8 cellular contexts compared by ENCODE assay signal in the genomic region with DNA sequence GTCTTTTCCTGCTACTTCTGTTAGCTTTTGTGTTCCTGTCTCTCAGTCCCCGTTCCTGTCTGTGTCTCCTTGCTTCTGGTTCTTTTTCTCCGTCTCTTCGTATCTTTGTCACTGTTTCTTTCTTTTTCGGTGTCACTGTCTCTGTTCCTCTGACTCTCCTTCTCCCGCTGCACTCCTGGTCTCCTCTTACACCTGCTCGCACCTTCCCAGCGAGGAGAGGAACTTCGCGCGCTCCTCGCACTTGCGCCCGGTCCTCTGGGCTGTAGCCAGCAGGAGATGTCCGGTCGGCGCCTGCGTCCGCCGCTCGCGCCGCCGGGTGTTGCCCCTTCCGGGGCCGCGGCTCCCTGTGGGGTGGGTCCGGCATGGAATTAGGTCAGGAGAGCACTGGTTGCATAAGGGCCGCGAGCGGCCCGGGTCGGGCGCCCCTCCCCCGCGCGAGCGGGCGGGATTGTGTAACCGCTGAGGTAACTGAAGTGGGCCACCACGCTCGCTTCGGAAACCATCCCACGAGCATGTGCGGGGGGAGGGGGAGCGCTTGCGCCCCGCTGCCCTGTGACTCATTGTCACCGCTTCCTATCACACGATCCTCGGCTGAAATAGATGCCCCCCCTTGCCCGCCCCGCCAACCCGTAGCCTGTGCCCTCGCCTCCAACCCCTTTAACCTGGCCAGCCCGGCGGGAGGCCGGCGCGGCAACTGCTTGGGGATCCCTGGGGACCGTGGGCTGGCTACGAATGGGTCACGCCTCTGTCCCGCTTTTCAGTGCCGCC. TPM values are rescaled to one million over a fixed set of nuclear protein-coding genes. Genes with fewer than 3 reads are reported as not detected.
DNase-seq lines count a peak whose midpoint lies in the region; ATAC-seq and TF ChIP-seq lines count a peak whose summit lies in the region.

No MANE protein-coding gene starts in this region.

- H3K79me2 ChIP-seq in GM23248 (ENCODE audit: insufficient read depth) (no peaks in the 10 kb centered on the region), OCI-LY3 (ENCODE audit: low read length) (no peaks in the 10 kb centered on the region)

- H3K4me3 Mint-ChIP-seq in nephron: peak overlapping the region; percentile 79 to 87 (median 87)
- H3K4me3 Mint-ChIP-seq in stimulated activated naive CD8-positive, alpha-beta T cell treated with anti-CD3 and anti-CD28 coated beads, Interleukin-15, amount 100 ng/mL, for 72 hours: peak overlapping the region; percentile 87 to 88

- H3K9me3 ChIP-seq in GM23248 (ENCODE audit: low read depth) (no peaks in the 10 kb centered on the region), OCI-LY3 (ENCODE audit: insufficient read depth, low read length) (no peaks in the 10 kb centered on the region)

- peak; percentile 44 for ATAC-seq in stimulated activated naive CD8-positive, alpha-beta T cell treated with anti-CD3 and anti-CD28 coated beads, Interleukin-15, amount 100 ng/mL, for 72 hours
- no peak for ATAC-seq in HG02840 (IDR thresholded peaks at IDR 0.05; ENCODE audit: low FRiP score, unreplicated experiment)

- peaks cover 10% of the 10 kb centered on the region for H3K27me3 ChIP-seq in GM23248 (replicated peaks; ENCODE audit: insufficient read depth)
- H3K27me3 ChIP-seq in OCI-LY3 (ENCODE audit: low read depth, low read length): peaks cover 18% of the 10 kb centered on the region; the same call in 1 of the 2 replicates

- WGBS in GM23248 (ENCODE audit: low coverage in 1 of 2, low lambda C conversion rate in 2 of 2, missing lambda C conversion rate in 2 of 2), 2 experiments: 5 to 6% methylated on average over 23 to 27 of the region's 64 CpGs

- no peaks in the 10 kb centered on the region for H4K20me1 ChIP-seq in GM23248 (ENCODE audit: insufficient read depth)
- H4K20me1 ChIP-seq in OCI-LY3 (ENCODE audit: insufficient read depth, low read length): no peaks in the 10 kb centered on the region

- H3K9ac ChIP-seq in GM23248: 0 out of 2 replicates have a peak overlapping the region, but pooled peaks have one; percentile 28
- H3K9ac ChIP-seq in OCI-LY3 (ENCODE audit: low read length): peak overlapping the region; percentile 69

- H3K9me2 ChIP-seq in GM23248 (ENCODE audit: insufficient read depth): no peaks in the 10 kb centered on the region

- peak overlapping the region in 2 of 3 experiments; percentile 5 to 59 for H3K27ac Mint-ChIP-seq in nephron
- H3K27ac Mint-ChIP-seq in stimulated activated naive CD8-positive, alpha-beta T cell treated with anti-CD3 and anti-CD28 coated beads, Interleukin-15, amount 100 ng/mL, for 72 hours: peak overlapping the region; percentile 90 to 97

- H3K4me1 ChIP-seq in GM23248 (ENCODE audit: insufficient read depth) (no peaks in the 10 kb centered on the region), OCI-LY3 (ENCODE audit: low read length) (peaks cover 10% of the 10 kb centered on the region)

- H3K4me2 ChIP-seq in GM23248 (ENCODE audit: unreplicated experiment) (peak overlapping the region; percentile 85), OCI-LY3 (ENCODE audit: low read length) (peak overlapping the region; percentile 80)

- TF ChIP-seq CTCF in OCI-LY3 (IDR thresholded peaks at IDR 0.05; ENCODE audit: low read depth, low read length): no peak
- no peak for TF ChIP-seq CTCF in nephron (IDR thresholded peaks at IDR 0.05; ENCODE audit: unreplicated experiment in 3 of 3)

- DNase-seq in GM23248: peak; percentile 50
- DNase-seq in activated T-helper 1 cell treated with Interleukin-2 at 50 U/mL for 16 hours (ENCODE audit: low read depth): peak; percentile 54
- peak; percentile 3 for DNase-seq in fibroblast of gingiva (ENCODE audit: low read depth)
- peak; percentile 54 to 65 for DNase-seq in stimulated activated naive CD8-positive, alpha-beta T cell treated with anti-CD3 and anti-CD28 coated beads, Interleukin-15, amount 100 ng/mL, for 72 hours
- no peak for DNase-seq in epidermal melanocyte (ENCODE audit: insufficient read length, low spot score)

- H3K27ac ChIP-seq in GM23248: no peak overlapping the region
- H3K27ac ChIP-seq in OCI-LY3 (ENCODE audit: low read length): no peak overlapping the region

- H3K4me3 ChIP-seq in GM23248 (peak overlapping the region; percentile 69), OCI-LY3 (ENCODE audit: low read length) (peak overlapping the region; percentile 85)

- no peaks in the 10 kb centered on the region for H3F3A ChIP-seq in GM23248 (ENCODE audit: insufficient read depth)

- H2AFZ ChIP-seq in GM23248 (peak overlapping the region; percentile 81), OCI-LY3 (ENCODE audit: low read depth, low read length) (peak overlapping the region; percentile 84)

- H3K27me3 Mint-ChIP-seq in nephron (ENCODE audit: low read depth): peaks cover 64% of the 10 kb centered on the region
- H3K27me3 Mint-ChIP-seq in stimulated activated naive CD8-positive, alpha-beta T cell treated with anti-CD3 and anti-CD28 coated beads, Interleukin-15, amount 100 ng/mL, for 72 hours: peaks cover 19% of the 10 kb centered on the region

- H3K36me3 ChIP-seq in GM23248 (ENCODE audit: low read depth) (no peaks in the 10 kb centered on the region), OCI-LY3 (replicated peaks; ENCODE audit: low read depth, low read length) (no peaks in the 10 kb centered on the region)

- H3K9me3 Mint-ChIP-seq in nephron: peaks cover 16% of the 10 kb centered on the region
- no peaks in the 10 kb centered on the region for H3K9me3 Mint-ChIP-seq in stimulated activated naive CD8-positive, alpha-beta T cell treated with anti-CD3 and anti-CD28 coated beads, Interleukin-15, amount 100 ng/mL, for 72 hours

- H3K4me1 Mint-ChIP-seq in nephron: peaks cover 13% of the 10 kb centered on the region
- H3K4me1 Mint-ChIP-seq in stimulated activated naive CD8-positive, alpha-beta T cell treated with anti-CD3 and anti-CD28 coated beads, Interleukin-15, amount 100 ng/mL, for 72 hours: peaks cover 18% of the 10 kb centered on the region

- no peaks in the 10 kb centered on the region for H3K36me3 Mint-ChIP-seq in nephron (ENCODE audit: low read depth)

- in situ Hi-C loops in GM23248 (cut with MboI): no loop called here

RNA-seq across cellular contexts. Expression of a gene that starts 1.6 kb away (rescaled TPM):
- total RNA-seq in GM23248 (2014; rRNA removed; shearing (Covaris generic)): 0.54 TPM in 1 of 2 replicates, not detected in the other
- not detected in 2 replicates for polyA plus RNA-seq in GM23248 (2016; fragmentation: Nextera tagmentation; extraction: Ambion mirVana)
